In the genomic region with DNA sequence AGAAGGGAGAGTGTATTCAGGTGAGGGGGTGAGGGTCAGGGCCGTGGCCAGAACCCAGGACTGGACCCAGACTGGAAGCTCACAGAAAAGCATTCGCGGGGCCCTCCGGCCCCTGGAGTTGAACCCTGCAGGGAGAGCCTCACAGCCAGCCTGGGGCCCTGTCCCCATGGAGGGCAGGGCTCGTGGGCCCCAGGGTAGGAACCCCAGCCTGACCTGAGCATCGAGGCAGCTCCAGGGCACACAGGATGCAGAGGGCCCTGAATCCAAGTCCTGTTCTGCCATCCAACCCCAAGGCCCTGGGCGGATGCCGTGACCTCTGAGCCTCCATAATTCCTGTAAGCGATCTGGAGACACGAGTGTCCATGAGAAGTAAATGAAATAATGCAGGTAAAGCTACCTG, we compare ENCODE assay signal across 9 cellular contexts.
"Had no signal": no experiment of that assay in that cellular context is flagged by ENCODE, and none has a peak within 500 bp of the region (broad histone marks: within the 10 kb centered on the region; RNA-seq: fewer than 3 reads in every experiment).

No MANE protein-coding gene starts in this region.

- DNase-seq: HFFc6, IMR-90 had no signal

- H3K9me3 ChIP-seq: HAP-1 had no signal

- H2AFZ ChIP-seq: GM23338 had no signal

- H3K4me2 ChIP-seq: GM23338 had no signal

- H3K4me3 ChIP-seq: GM23338, HAP-1, K562 had no signal

- FAIRE-seq: H1, H54, HTR-8/SVneo, K562 had no signal

- H3K4me1 ChIP-seq: HAP-1 had no signal

- H3K36me3 ChIP-seq: HAP-1 had no signal

- ATAC-seq: GM23338, HCT116, K562 had no signal
